1 cellular context compared by ENCODE assay signal in genomic region chr19:3981736-3982681, GRCh38.
TF ChIP-seq lines count a peak whose summit lies in the region.

No MANE protein-coding gene starts in this region.

TF ChIP-seq in K562, 482 proteins besides CTCF, POLR2A, EP300 and RAD21 (continued from another document):
- TF ChIP-seq SRSF1 (IDR thresholded peaks at IDR 0.05; ENCODE audit: low read depth, low read length) (peak; percentile 16; the same call in 1 of the 2 replicates), CBX1 (IDR thresholded peaks at IDR 0.05; ENCODE audit: low read depth) (no peak), TCF15 (CRISPR knock-in tag; IDR thresholded peaks at IDR 0.05) (no peak), SIX5 (IDR thresholded peaks at IDR 0.05; ENCODE audit: borderline replicate concordance in 1 of 2, insufficient read depth in 1 of 2, low read depth in 1 of 2, low read length in 2 of 2) (0 out of 4 replicates have a peak, but pooled peaks of 1 of the 2 experiments have one; percentile 11), RBM22 (IDR thresholded peaks at IDR 0.05; ENCODE audit: low read depth, low read length, poor library complexity, severe bottlenecking) (peak; percentile 67), PPARD (CRISPR knock-in tag; IDR thresholded peaks at IDR 0.05) (no peak), CCNT2 (IDR thresholded peaks at IDR 0.05; ENCODE audit: borderline replicate concordance, extremely low read depth, insufficient read length, low read depth, low read length) (peak; percentile 36), STAT5A (IDR thresholded peaks at IDR 0.05; ENCODE audit: borderline replicate concordance, low read length) (no peak), COPS2 (conservative IDR thresholded peaks at IDR 0.05) (no peak), NR4A1 (CRISPR knock-in tag; IDR thresholded peaks at IDR 0.05) (no peak), NR4A1 (tag; IDR thresholded peaks at IDR 0.05) (no peak), ZNF23 (CRISPR knock-in tag; IDR thresholded peaks at IDR 0.05) (no peak), SUPT5H (IDR thresholded peaks at IDR 0.05) (0 out of 2 replicates have a peak, but pooled peaks have one; percentile 39), ATF4 (CRISPR knock-in tag; IDR thresholded peaks at IDR 0.05) (no peak), RBM14 (IDR thresholded peaks at IDR 0.05; ENCODE audit: borderline replicate concordance, insufficient read depth, low read depth, low read length) (no peak), ZKSCAN1 (IDR thresholded peaks at IDR 0.05; ENCODE audit: low read depth, low read length) (no peak)
